Comparison of ENCODE assay signal across 8 cellular contexts in the genomic region with DNA sequence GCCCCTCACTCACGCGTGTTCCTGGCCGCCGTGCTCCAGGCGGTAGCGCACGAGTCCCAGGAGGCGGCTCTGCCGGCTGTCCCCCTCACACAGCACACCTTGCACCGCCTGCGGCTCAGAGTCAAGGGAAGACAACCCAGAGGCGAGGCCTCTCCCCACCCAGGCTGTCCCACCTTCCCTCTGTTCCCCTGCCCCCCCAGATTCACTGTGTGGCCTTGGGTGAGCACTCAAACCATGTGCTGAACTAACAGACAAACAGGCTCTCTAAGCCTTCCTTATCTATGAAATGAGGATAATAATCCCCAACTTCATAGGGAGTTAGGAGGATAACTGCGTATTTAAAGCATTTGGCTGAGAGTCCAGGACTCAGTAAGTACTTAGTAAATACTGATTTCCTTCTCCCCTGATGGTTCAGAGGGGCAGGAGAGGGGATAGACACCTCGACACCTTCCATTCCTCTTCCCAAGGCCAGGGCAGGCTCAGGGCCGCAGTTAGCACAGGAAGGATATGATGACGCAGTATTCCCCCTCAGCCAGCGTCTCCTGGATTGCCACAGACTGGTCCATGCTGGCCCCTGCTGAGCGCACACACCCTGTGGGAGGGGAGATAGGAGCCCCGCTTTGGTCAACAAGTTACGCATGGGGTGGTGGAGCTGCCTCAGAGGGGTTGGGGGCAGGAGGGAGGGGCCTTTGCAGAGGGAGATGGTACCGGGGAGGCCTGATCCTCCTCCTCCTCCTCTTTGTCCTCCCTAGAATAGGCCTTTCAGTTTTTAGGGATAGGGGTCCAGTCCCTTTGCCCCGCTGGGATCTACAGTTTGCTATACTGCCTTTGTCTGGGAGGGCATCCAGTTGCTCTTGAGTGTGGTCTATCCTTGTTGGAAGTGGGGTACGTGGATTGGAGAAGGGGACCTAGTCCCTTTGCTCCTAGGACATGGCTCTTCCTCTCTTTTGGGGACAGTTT. TPM values are rescaled to one million over a fixed set of nuclear protein-coding genes. Genes with fewer than 3 reads are reported as not detected.
DNase-seq lines count a peak whose midpoint lies in the region; ATAC-seq and TF ChIP-seq lines count a peak whose summit lies in the region.

No MANE protein-coding gene starts in this region.

- H3K36me3 ChIP-seq in mucosa of rectum (ENCODE audit: control insufficient read depth in 2 of 2, insufficient read depth in 2 of 2, low read length in 2 of 2) (peaks cover 0 to 7% of the 10 kb centered on the region in 2 donors), upper lobe of right lung (peaks cover 21% of the 10 kb centered on the region)

- no peaks in the 10 kb centered on the region for H3K27me3 Mint-ChIP-seq in T-cell

- H3K36me3 Mint-ChIP-seq in T-cell: peaks cover 3% of the 10 kb centered on the region

- peak overlapping the region; percentile 83 to 90 (median 86) for H3K4me3 Mint-ChIP-seq in T-cell

- H3K27me3 ChIP-seq in mucosa of rectum (ENCODE audit: control insufficient read depth in 2 of 2, insufficient read depth in 2 of 2, low read length in 2 of 2) (no peaks in the 10 kb centered on the region), upper lobe of right lung (no peaks in the 10 kb centered on the region)

- CTCF ChIA-PET in T-cell (lab: Charles Lee): interaction anchor here in 1 of 2 donors (2.1 kb wide), 1 partner anchor 86 kb away, joined by 5 read pairs; the partner anchor contains the start of gene MTF1

- intact Hi-C loops in upper lobe of right lung (cut with DNase I): no loop called here

- no peaks in the 10 kb centered on the region for H3K9me3 Mint-ChIP-seq in T-cell

- H3K27ac Mint-ChIP-seq in T-cell: peak overlapping the region; percentile 86 to 93

- TF ChIP-seq CTCF in upper lobe of right lung (IDR thresholded peaks at IDR 0.05): no peak

- peaks cover 13 to 15% (median 13%) of the 10 kb centered on the region in 3 donors for H3K4me1 Mint-ChIP-seq in T-cell

- ATAC-seq in GM21528 (IDR thresholded peaks at IDR 0.05; ENCODE audit: low FRiP score, unreplicated experiment): peak; percentile 20
- peak in 1 of 4 experiments; percentile 25 for ATAC-seq in T-cell (replicated peaks in 1 of 4)
- peak; percentile 53 for ATAC-seq in esophagus mucosa
- peak; percentile 63 for ATAC-seq in upper lobe of right lung
- no peak for ATAC-seq in GM21576 (IDR thresholded peaks at IDR 0.05; ENCODE audit: unreplicated experiment)

- H3K4me1 ChIP-seq in mucosa of rectum (ENCODE audit: control insufficient read depth in 2 of 2, insufficient read depth in 2 of 2, low read length in 2 of 2) (peaks cover 11 to 19% of the 10 kb centered on the region in 2 donors), upper lobe of right lung (peaks cover 16% of the 10 kb centered on the region)

- peak; percentile 89 for DNase-seq in AG08395 (ENCODE audit: low spot score)
- DNase-seq in T-cell: no peak
- peak; percentile 69 for DNase-seq in upper lobe of right lung
- no peak for DNase-seq in activated gamma-delta T cell (lab: John Stamatoyannopoulos, UW)

- peak overlapping the region; percentile 82 to 86 for H3K9ac ChIP-seq in mucosa of rectum (ENCODE audit: low read depth in 1 of 2, low read length in 2 of 2)

- peak overlapping the region; percentile 93 to 95 for H3K4me3 ChIP-seq in mucosa of rectum (ENCODE audit: low read length in 2 of 2)
- H3K4me3 ChIP-seq in upper lobe of right lung: peak overlapping the region; percentile 63

- no peaks in the 10 kb centered on the region for H3K9me3 ChIP-seq in mucosa of rectum (ENCODE audit: control insufficient read depth in 2 of 2, low read length in 2 of 2)
- H3K9me3 ChIP-seq in upper lobe of right lung: no peaks in the 10 kb centered on the region

- POLR2A ChIA-PET in T-cell (lab: Charles Lee): no interaction called here

- peak overlapping the region; percentile 77 to 80 for H3K27ac ChIP-seq in mucosa of rectum (ENCODE audit: low read depth in 2 of 2, low read length in 2 of 2)
- H3K27ac ChIP-seq in upper lobe of right lung: peak overlapping the region; percentile 83

RNA-seq across cellular contexts. Expression of gene INPP5B, which starts 0.8 kb away (rescaled TPM):
- 10 to 100 TPM; 27.9 to 35.8 (median 30.9) TPM for total RNA-seq in T-cell
- 8.6 TPM for total RNA-seq in esophagus mucosa
- total RNA-seq in upper lobe of right lung: 44.8 TPM

RNA-seq across cellular contexts. Expression of gene SF3A3, which starts 43.8 kb away (rescaled TPM):
- total RNA-seq in T-cell: 10 to 100 TPM; 45.2 to 69.9 (median 53.0) TPM
- total RNA-seq in esophagus mucosa: 41.7 TPM
- total RNA-seq in upper lobe of right lung: 48.7 TPM

RNA-seq across cellular contexts. Expression of gene FHL3, which starts 59.3 kb away (rescaled TPM):
- total RNA-seq in T-cell: 10 to 100 TPM in 2 of 5 donors, 1 to 10 TPM in 3; 4.1 to 19.3 (median 8.1) TPM
- 10.6 TPM for total RNA-seq in esophagus mucosa
- 22.4 TPM for total RNA-seq in upper lobe of right lung

Comparison
In these comparisons a context has a peak if more than half of its experiments do, and no peak if none do; other contexts are left out.
1. DNase-seq: peak in AG08395 (single experiment) and upper lobe of right lung (single experiment); none in T-cell (0 of 34) and activated gamma-delta T cell (single experiment).